In the genomic region with DNA sequence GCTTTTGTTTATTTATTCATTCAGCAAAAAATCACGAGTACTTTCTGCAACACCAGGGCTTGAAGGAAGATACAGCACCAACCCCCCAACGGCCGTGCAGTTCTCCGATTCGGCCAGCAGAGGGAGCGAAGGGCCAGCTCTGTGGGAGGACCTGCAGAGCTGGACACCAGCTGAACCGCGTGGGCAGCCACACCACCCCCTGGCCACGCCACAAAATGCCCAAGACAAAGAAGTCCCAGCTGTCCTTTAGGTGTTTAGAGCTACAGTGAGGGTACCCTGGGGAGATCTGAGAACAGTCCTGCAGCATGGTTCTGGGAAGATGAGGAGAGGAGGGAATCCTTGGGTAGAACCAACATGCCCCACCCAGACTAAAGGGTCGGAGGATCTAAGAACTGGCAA, we compare ENCODE assay signal across 8 cellular contexts.
A peak's percentile ranks its signal among the peaks of the same experiment; 100 is the strongest.
DNase-seq lines count a peak whose midpoint lies in the region; ATAC-seq and TF ChIP-seq lines count a peak whose summit lies in the region.

No MANE protein-coding gene starts in this region.

- intact Hi-C loops in left colon (cut with DNase I, micrococcal nuclease) = loop anchor here in 1 of 2 donors (10.0 kb wide), 1 partner anchor 432 kb away; no protein-coding TSS in a partner anchor

- peak; percentile 71 for ATAC-seq in HG02610 (IDR thresholded peaks at IDR 0.05; ENCODE audit: unreplicated experiment)
- ATAC-seq in left colon = peak; percentile 74
- no peak for ATAC-seq in GM18870 (IDR thresholded peaks at IDR 0.05; ENCODE audit: unreplicated experiment)

- H3K4me3 ChIP-seq in GM12864 (ENCODE audit: low read depth, low read length) = no peak overlapping the region

- DNase-seq in GM12864 (ENCODE audit: low read depth) = peak; percentile 7
- DNase-seq in NCI-H2081 treated with DMSO at 0.1 percent for 48 hours (lab: John Stamatoyannopoulos, UW) = peak; percentile 11
- peak; percentile 59 for DNase-seq in activated CD4-positive, alpha-beta T cell treated with anti-CD3 and anti-CD28 coated beads for 1 hour
- DNase-seq in central memory CD4-positive, alpha-beta T cell = peak; percentile 47
- DNase-seq in left colon = peak; percentile 71 to 83
- peak; percentile 48 for DNase-seq in stimulated activated CD4-positive, alpha-beta T cell treated with anti-CD3 and anti-CD28 coated beads, Interleukin-2, amount 100 ng/mL, for 4 hours (ENCODE audit: low read depth)

- TF ChIP-seq CTCF in GM12864 (IDR thresholded peaks at IDR 0.05; ENCODE audit: low read depth, low read length, missing control alignments) = peak; percentile 98

Comparison
In these comparisons a context has a peak if more than half of its experiments do, and no peak if none do; other contexts are left out.
1. DNase-seq: peak in every context shown above with its lines; median percentile 77 in left colon; 59 in activated CD4-positive, alpha-beta T cell treated with anti-CD3 and anti-CD28 coated beads for 1 hour; 48 in stimulated activated CD4-positive, alpha-beta T cell treated with anti-CD3 and anti-CD28 coated beads, Interleukin-2, amount 100 ng/mL, for 4 hours; 47 in central memory CD4-positive, alpha-beta T cell; 11 in NCI-H2081 treated with DMSO at 0.1 percent for 48 hours; 7 in GM12864.